8 cellular contexts compared by ENCODE assay signal in genomic region chr1:32240140-32240951, GRCh38. TPM values are rescaled to one million over a fixed set of nuclear protein-coding genes. Genes with fewer than 3 reads are reported as not detected.
DNase-seq lines count a peak whose midpoint lies in the region; ATAC-seq and TF ChIP-seq lines count a peak whose summit lies in the region.

No MANE protein-coding gene starts in this region.

- peak overlapping the region; percentile 30 for H3K27ac ChIP-seq in effector memory CD4-positive, alpha-beta T cell (ENCODE audit: insufficient read depth, low read length, poor library complexity, severe bottlenecking)
- peak overlapping the region; percentile 76 for H3K27ac ChIP-seq in lower lobe of right lung

- H3K4me1 ChIP-seq in effector memory CD4-positive, alpha-beta T cell (ENCODE audit: control insufficient read depth, insufficient read depth, low read length, poor library complexity, severe bottlenecking) = peaks cover 14% of the 10 kb centered on the region
- peaks cover 35% of the 10 kb centered on the region for H3K4me1 ChIP-seq in lower lobe of right lung

- intact Hi-C loops in lower lobe of right lung (cut with DNase I) = no loop called here

- no peaks in the 10 kb centered on the region for H3K36me3 ChIP-seq in effector memory CD4-positive, alpha-beta T cell (ENCODE audit: control insufficient read depth, insufficient read depth, low read length)
- no peaks in the 10 kb centered on the region for H3K36me3 ChIP-seq in lower lobe of right lung

- H3K4me3 ChIP-seq in effector memory CD4-positive, alpha-beta T cell (ENCODE audit: insufficient read depth, low read depth, low read length, poor library complexity, severe bottlenecking) = peak overlapping the region; percentile 80
- H3K4me3 ChIP-seq in lower lobe of right lung = peak overlapping the region; percentile 63

- ATAC-seq in GM21529 (IDR thresholded peaks at IDR 0.05; ENCODE audit: unreplicated experiment) (peak; percentile 45), lower lobe of right lung (peak; percentile 84 to 87), GM18868 (IDR thresholded peaks at IDR 0.05; ENCODE audit: unreplicated experiment) (no peak)
- peak; percentile 71 for ATAC-seq in stimulated activated naive CD8-positive, alpha-beta T cell treated with anti-CD3 and anti-CD28 coated beads, Interleukin-15, Interleukin-2, amounts not matched to agents 100 U/mL and 50 U/mL, for 24 hours

- peak; percentile 38 for TF ChIP-seq CTCF in lower lobe of right lung (IDR thresholded peaks at IDR 0.05)

- H3K9me3 ChIP-seq in effector memory CD4-positive, alpha-beta T cell (ENCODE audit: control insufficient read depth, low read length) = no peaks in the 10 kb centered on the region
- no peaks in the 10 kb centered on the region for H3K9me3 ChIP-seq in lower lobe of right lung

- DNase-seq in Ammon's horn (ENCODE audit: low spot score) (peak; percentile 61), NCI-H2107 treated with DMSO at 0.1 percent for 48 hours (lab: John Stamatoyannopoulos, UW; ENCODE audit: unreplicated experiment) (peak; percentile 86), lower lobe of right lung (peak; percentile 75)
- DNase-seq in activated CD4-positive, alpha-beta T cell treated with anti-CD3 and anti-CD28 coated beads, Interleukin-2, amount 50 U/mL, for 1 hour = peak; percentile 62
- DNase-seq in effector memory CD4-positive, alpha-beta T cell = peak; percentile 34 to 56 (median 46)
- DNase-seq in stimulated activated naive CD8-positive, alpha-beta T cell treated with anti-CD3 and anti-CD28 coated beads, Interleukin-15, Interleukin-2, amounts not matched to agents 100 U/mL and 50 U/mL, for 24 hours = peak; percentile 65

- H3K27me3 ChIP-seq in effector memory CD4-positive, alpha-beta T cell (replicated peaks; ENCODE audit: control insufficient read depth, insufficient read depth, low read length, poor library complexity, severe bottlenecking) = no peaks in the 10 kb centered on the region
- H3K27me3 ChIP-seq in lower lobe of right lung (ENCODE audit: low read depth) = no peaks in the 10 kb centered on the region

RNA-seq across cellular contexts. Expression of gene FAM167B, which starts 6.7 kb away (rescaled TPM):
- 21.9 TPM for total RNA-seq in lower lobe of right lung

RNA-seq across cellular contexts. Expression of gene LCK, which starts 10.7 kb away (rescaled TPM):
- total RNA-seq in lower lobe of right lung = 7.5 TPM

RNA-seq across cellular contexts. Expression of gene EIF3I, which starts 18.1 kb away (rescaled TPM):
- 99.4 TPM for total RNA-seq in lower lobe of right lung

RNA-seq across cellular contexts. Expression of gene TMEM234, which starts 18.2 kb away (rescaled TPM):
- total RNA-seq in lower lobe of right lung = 24.5 TPM

RNA-seq across cellular contexts. Expression of gene DCDC2B, which starts 31.5 kb away (rescaled TPM):
- total RNA-seq in lower lobe of right lung = 3.2 TPM
